8 cellular contexts compared by ENCODE assay signal in the genomic region with DNA sequence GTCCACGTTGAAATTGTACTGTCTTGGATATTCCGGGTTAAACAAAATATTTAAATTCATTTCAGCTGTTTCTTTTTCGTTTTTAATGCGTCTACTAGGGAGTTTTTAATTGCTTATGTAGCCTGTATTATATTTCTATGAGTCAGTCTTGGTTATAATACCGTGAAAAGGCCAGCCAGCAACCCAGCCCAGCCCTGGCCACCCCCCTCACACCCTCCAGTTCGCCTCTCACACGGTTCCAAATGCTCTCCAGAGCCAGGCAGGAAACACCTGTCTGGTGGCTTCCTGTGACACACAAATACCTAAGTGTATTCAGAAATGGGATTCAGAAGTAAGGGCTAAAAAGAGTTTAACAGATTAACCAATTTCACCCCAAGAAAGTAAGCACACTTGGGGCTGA. TPM values are rescaled to one million over a fixed set of nuclear protein-coding genes. Genes with fewer than 3 reads are reported as not detected.
DNase-seq lines count a peak whose midpoint lies in the region; ATAC-seq and TF ChIP-seq lines count a peak whose summit lies in the region.

No MANE protein-coding gene starts in this region.

- no peak overlapping the region for H3K4me3 ChIP-seq in BLaER1 treated with 17β-estradiol and CSF1 and Interleukin-3, amounts not matched to agents 10 nM and 100 nM
- H3K4me3 ChIP-seq in PC-3 (ENCODE audit: low read length): peak overlapping the region; percentile 41
- H3K4me3 ChIP-seq in aorta (ENCODE audit: low read length in 2 of 2): no peak overlapping the region
- no peak overlapping the region for H3K4me3 ChIP-seq in H7 (ENCODE audit: insufficient read depth, low read depth, low read length)

- BruUV-seq in PC-3 (replicated peaks; lab: Mats Ljungman, UMichigan): no TSS peak

- peaks cover 6% of the 10 kb centered on the region for H3F3A ChIP-seq in PC-3 (ENCODE audit: low read length, unreplicated experiment)

- H3K36me3 ChIP-seq in BLaER1 treated with 17β-estradiol and CSF1 and Interleukin-3, amounts not matched to agents 10 nM and 100 nM: peaks cover 0 to 63% (median 0%) of the 10 kb centered on the region in 11 experiments; a peak in 11 of 22 replicates
- H3K36me3 ChIP-seq in PC-3 (ENCODE audit: low read depth, low read length) (no peaks in the 10 kb centered on the region), aorta (ENCODE audit: control insufficient read depth in 1 of 2, insufficient read depth in 2 of 2, low read length in 1 of 2) (no peaks in the 10 kb centered on the region), H7 (replicated peaks; ENCODE audit: control insufficient read depth, insufficient read depth, low read length) (no peaks in the 10 kb centered on the region)

- no peaks in the 10 kb centered on the region for H3K9me3 ChIP-seq in BLaER1 treated with 17β-estradiol and CSF1 and Interleukin-3, amounts not matched to agents 10 nM and 100 nM (replicated peaks in 1 of 11)
- H3K9me3 ChIP-seq in PC-3 (ENCODE audit: low read length) (no peaks in the 10 kb centered on the region), aorta (ENCODE audit: control insufficient read depth, low read length) (no peaks in the 10 kb centered on the region)

- H2AFZ ChIP-seq in PC-3 (ENCODE audit: low read length): 0 out of 2 replicates have a peak overlapping the region, but pooled peaks have one; percentile 16

- peak; percentile 60 for ATAC-seq in GM21825 (IDR thresholded peaks at IDR 0.05; ENCODE audit: unreplicated experiment)
- ATAC-seq in PC-3: peak; percentile 79
- ATAC-seq in aorta (ENCODE audit: low FRiP score): no peak
- ATAC-seq in GM18870 (IDR thresholded peaks at IDR 0.05; ENCODE audit: unreplicated experiment): no peak

- POLR2A ChIA-PET in PC-3 (lab: Charles Lee; ENCODE audit: unreplicated experiment): interaction anchor here (0.6 kb wide), 1 partner anchor 10 kb away, joined by 15 read pairs; no protein-coding TSS in a partner anchor

- peaks cover 0 to 52% (median 17%) of the 10 kb centered on the region in 11 experiments; a peak in 12 of 22 replicates for H4K20me1 ChIP-seq in BLaER1 treated with 17β-estradiol and CSF1 and Interleukin-3, amounts not matched to agents 10 nM and 100 nM
- no peaks in the 10 kb centered on the region for H4K20me1 ChIP-seq in PC-3 (ENCODE audit: low read length)

- H3K79me2 ChIP-seq in PC-3 (ENCODE audit: low read length): peaks cover 60% of the 10 kb centered on the region

- H3K27ac ChIP-seq in BLaER1 treated with 17β-estradiol and CSF1 and Interleukin-3, amounts not matched to agents 10 nM and 100 nM: no peak overlapping the region
- H3K27ac ChIP-seq in PC-3 (ENCODE audit: low read length) (peak overlapping the region; percentile 75), aorta (ENCODE audit: low read depth in 1 of 2, low read length in 2 of 2) (no peak overlapping the region)

- H3K4me1 ChIP-seq in BLaER1 treated with 17β-estradiol and CSF1 and Interleukin-3, amounts not matched to agents 10 nM and 100 nM: peaks cover 25 to 51% (median 33%) of the 10 kb centered on the region in 10 experiments
- H3K4me1 ChIP-seq in PC-3 (ENCODE audit: insufficient read depth, low read length) (peaks cover 63% of the 10 kb centered on the region), aorta (ENCODE audit: control insufficient read depth in 1 of 2, insufficient read depth in 2 of 2, low read length in 2 of 2) (no peaks in the 10 kb centered on the region)

- peaks cover 23 to 55% (median 47%) of the 10 kb centered on the region in 11 experiments for H3K27me3 ChIP-seq in BLaER1 treated with 17β-estradiol and CSF1 and Interleukin-3, amounts not matched to agents 10 nM and 100 nM
- no peaks in the 10 kb centered on the region for H3K27me3 ChIP-seq in PC-3 (ENCODE audit: low read length)
- H3K27me3 ChIP-seq in aorta (ENCODE audit: control insufficient read depth in 1 of 2, insufficient read depth in 2 of 2, low read length in 1 of 2): no peaks in the 10 kb centered on the region
- H3K27me3 ChIP-seq in H7 (ENCODE audit: control insufficient read depth, insufficient read depth, low read length): peaks cover 11% of the 10 kb centered on the region

- peak overlapping the region; percentile 41 to 77 (median 67) for H3K4me2 ChIP-seq in BLaER1 treated with 17β-estradiol and CSF1 and Interleukin-3, amounts not matched to agents 10 nM and 100 nM
- H3K4me2 ChIP-seq in PC-3 (ENCODE audit: low read length): peak overlapping the region; percentile 78

- WGBS in aorta, 2 donors: 62 to 69% methylated on average over 7 of the region's 7 CpGs

- no peak overlapping the region for H3K9ac ChIP-seq in BLaER1 treated with 17β-estradiol and CSF1 and Interleukin-3, amounts not matched to agents 10 nM and 100 nM
- H3K9ac ChIP-seq in PC-3 (ENCODE audit: low read length): peak overlapping the region; percentile 12; the same call in 1 of the 2 replicates

- intact Hi-C loops in PC-3 (cut with micrococcal nuclease): loop anchor here (1.0 to 2.0 kb wide), 2 partner anchors 17 to 59 kb away; no protein-coding TSS in a partner anchor
- intact Hi-C loops in aorta (cut with DNase I): no loop called here

- DNase-seq in PC-3 (peak; percentile 94), germinal center (ENCODE audit: low spot score) (peak; percentile 50), aorta (peak; percentile 58 to 83), H7 (no peak)
- no peak for DNase-seq in activated CD8-positive, alpha-beta memory T cell treated with anti-CD3 and anti-CD28 coated beads for 24 hours

- no peak for TF ChIP-seq CTCF in PC-3 (conservative IDR thresholded peaks at IDR 0.05; ENCODE audit: low read depth, low read length)

- H3K9me2 ChIP-seq in PC-3 (replicated peaks; ENCODE audit: low read length): no peaks in the 10 kb centered on the region

- CTCF ChIA-PET in PC-3 (lab: Charles Lee): interaction anchor here (0.6 kb wide), 1 partner anchor 124 kb away, joined by 3 read pairs; no protein-coding TSS in a partner anchor

RNA-seq across cellular contexts. Expression of a gene that starts 4.4 kb away (rescaled TPM):
- total RNA-seq in PC-3 (2014; rRNA removed) (21.2 and 23.0 TPM in 2 replicates), aorta (10 to 100 TPM; 79.9 to 93.1 TPM)
- polyA plus RNA-seq in aorta: 10 to 100 TPM; 26.5 to 62.6 TPM
- total RNA-seq in H7 (2014; rRNA removed; shearing (Covaris generic)): 8.0 and 10.0 TPM in 2 replicates

Comparison
In these comparisons a context has a peak if more than half of its experiments do, and no peak if none do; other contexts are left out.
1. ATAC-seq: peak in GM21825 (single experiment) and PC-3 (single experiment); none in aorta (single experiment) and GM18870 (single experiment).
2. DNase-seq: peak in PC-3 (single experiment), germinal center (single experiment) and aorta (2 of 2); none in activated CD8-positive, alpha-beta memory T cell treated with anti-CD3 and anti-CD28 coated beads for 24 hours (single experiment) and H7 (single experiment).